ENCODE assay signal across 1 cellular context in genomic region chr1:87435484-87435883, GRCh38.
TF ChIP-seq lines count a peak whose summit lies in the region.

No MANE protein-coding gene starts in this region.

TF ChIP-seq in H1, 55 proteins besides CTCF, POLR2A, EP300 and RAD21:
- TF ChIP-seq ZNF274 (IDR thresholded peaks at IDR 0.05; ENCODE audit: borderline replicate concordance, extremely low read depth, low read length) (no peak), SP4 (IDR thresholded peaks at IDR 0.05; ENCODE audit: low read length) (no peak), GABPA (IDR thresholded peaks at IDR 0.05; ENCODE audit: borderline replicate concordance, insufficient read depth, low read length) (no peak), ATF2 (IDR thresholded peaks at IDR 0.05; ENCODE audit: low read length) (no peak), HDAC6 (IDR thresholded peaks at IDR 0.05; ENCODE audit: low read depth, low read length) (no peak), CBX5 (IDR thresholded peaks at IDR 0.05; ENCODE audit: low read depth, low read length) (no peak), YY1 (IDR thresholded peaks at IDR 0.05; ENCODE audit: low read depth, low read length) (no peak), RFX5 (IDR thresholded peaks at IDR 0.05; ENCODE audit: borderline replicate concordance, low read depth, low read length) (no peak), HDAC2 (IDR thresholded peaks at IDR 0.05; ENCODE audit: borderline replicate concordance in 1 of 2, low read depth in 2 of 2, low read length in 2 of 2) (no peak), POLR2AphosphoS5 (IDR thresholded peaks at IDR 0.05; ENCODE audit: low read depth, low read length) (no peak), ATF3 (IDR thresholded peaks at IDR 0.05; ENCODE audit: insufficient read depth, low read depth, low read length) (no peak)
